ENCODE assay signal across 16 cellular contexts in genomic region chr10:121526040-121526790, GRCh38.
A peak's percentile ranks its signal among the peaks of the same experiment; 100 is the strongest.
DNase-seq lines count a peak whose midpoint lies in the region; ATAC-seq, FAIRE-seq and TF ChIP-seq lines count a peak whose summit lies in the region.
"Had no signal": no experiment of that assay in that cellular context is flagged by ENCODE, and none has a peak within 500 bp of the region (broad histone marks: within the 10 kb centered on the region; RNA-seq: fewer than 3 reads in every experiment).

No MANE protein-coding gene starts in this region.

- H3K79me2 ChIP-seq in GM23338 (replicated peaks; ENCODE audit: insufficient read depth) (peaks cover 100% of the 10 kb centered on the region), astrocyte (ENCODE audit: insufficient read depth, low read length) (no peaks in the 10 kb centered on the region)

- peaks cover 49% of the 10 kb centered on the region for H3K4me1 Mint-ChIP-seq in GM23338
- H3K4me1 Mint-ChIP-seq in astrocyte (ENCODE audit: low read depth, unreplicated experiment): peaks cover 57% of the 10 kb centered on the region

- H3K27ac Mint-ChIP-seq in GM23338 (peak overlapping the region; percentile 81), astrocyte (ENCODE audit: unreplicated experiment) (peak overlapping the region; percentile 95)
- H3K27ac Mint-ChIP-seq: T-cell had no signal

- H3K36me3 ChIP-seq in GM23338 (ENCODE audit: insufficient read depth): peaks cover 26% of the 10 kb centered on the region
- H3K36me3 ChIP-seq in astrocyte (ENCODE audit: insufficient read depth, low read length): no peaks in the 10 kb centered on the region

- H3K4me3 ChIP-seq in GM23338: no peak overlapping the region
- H3K4me3 ChIP-seq in astrocyte (ENCODE audit: insufficient read depth, low read depth, low read length): no peak overlapping the region
- no peak overlapping the region for H3K4me3 ChIP-seq in skin epidermis

- DNase-seq in GM23338 (ENCODE audit: low spot score) (no peak), astrocyte (ENCODE audit: low read depth) (no peak), Kasumi-1 (lab: John Stamatoyannopoulos, UW) (no peak)
- DNase-seq: activated effector memory CD4-positive, alpha-beta T cell treated with anti-CD3 and anti-CD28 coated beads, Interleukin-2, amount 50 U/mL, for 16 hours; effector memory CD4-positive, alpha-beta T cell; foreskin keratinocyte; mammary epithelial cell; NCI-H1694; NCI-H748 treated with DMSO at 0.1 percent for 48 hours; T-cell had no signal

- H3K36me3 Mint-ChIP-seq in GM23338 (ENCODE audit: low read depth): peaks cover 65% of the 10 kb centered on the region
- H3K36me3 Mint-ChIP-seq in astrocyte (ENCODE audit: low read depth, unreplicated experiment): peaks cover under 1% of the 10 kb centered on the region
- H3K36me3 Mint-ChIP-seq: T-cell had no signal

- H3K9ac ChIP-seq in astrocyte (ENCODE audit: low read length): no peak overlapping the region

- H3K9me3 ChIP-seq in astrocyte (ENCODE audit: insufficient read depth, low read depth, low read length): no peaks in the 10 kb centered on the region

- H3K4me1 ChIP-seq in GM23338 (ENCODE audit: insufficient read depth) (peaks cover 40% of the 10 kb centered on the region), astrocyte (ENCODE audit: insufficient read depth, low read length) (peaks cover 12% of the 10 kb centered on the region)

- FAIRE-seq in astrocyte (lab: Jason Lieb, UNC): no peak

- H3F3A ChIP-seq in GM23338 (replicated peaks; ENCODE audit: low read depth): no peaks in the 10 kb centered on the region

- H3K4me2 ChIP-seq in GM23338 (no peak overlapping the region), astrocyte (ENCODE audit: low read length) (no peak overlapping the region)

- peaks cover 4% of the 10 kb centered on the region for H3K27me3 Mint-ChIP-seq in GM23338 (ENCODE audit: insufficient read depth, low read depth, poor library complexity)
- no peaks in the 10 kb centered on the region for H3K27me3 Mint-ChIP-seq in astrocyte (ENCODE audit: low read depth, unreplicated experiment)
- H3K27me3 Mint-ChIP-seq: T-cell had no signal

- H3K9me2 ChIP-seq in GM23338 (ENCODE audit: insufficient read depth): no peaks in the 10 kb centered on the region

- no peak for ATAC-seq in GM23338
- no peak for ATAC-seq in HG03439 (IDR thresholded peaks at IDR 0.05; ENCODE audit: unreplicated experiment)
- ATAC-seq in HG02938 (IDR thresholded peaks at IDR 0.05; ENCODE audit: unreplicated experiment): no peak
- ATAC-seq in GM18502 (IDR thresholded peaks at IDR 0.05; ENCODE audit: poor library complexity, unreplicated experiment): no peak
- ATAC-seq: foreskin keratinocyte, T-cell had no signal

- H3K27me3 ChIP-seq in GM23338 (ENCODE audit: insufficient read depth) (no peaks in the 10 kb centered on the region), astrocyte (ENCODE audit: insufficient read depth, low read length) (peaks cover 2% of the 10 kb centered on the region), layer of hippocampus (ENCODE audit: control insufficient read depth, insufficient read depth, low read length) (no peaks in the 10 kb centered on the region)
- H3K27me3 ChIP-seq: foreskin keratinocyte had no signal

- no peak overlapping the region for H2AFZ ChIP-seq in GM23338
- H2AFZ ChIP-seq in astrocyte (ENCODE audit: low read depth, low read length): no peak overlapping the region

- peaks cover 22% of the 10 kb centered on the region; the same call in 1 of the 2 replicates for H4K20me1 ChIP-seq in GM23338 (replicated peaks; ENCODE audit: insufficient read depth)
- H4K20me1 ChIP-seq in astrocyte (ENCODE audit: insufficient read depth, low read length): no peaks in the 10 kb centered on the region

- no peak overlapping the region for H3K4me3 Mint-ChIP-seq in GM23338
- no peak overlapping the region for H3K4me3 Mint-ChIP-seq in astrocyte (ENCODE audit: unreplicated experiment)
- H3K4me3 Mint-ChIP-seq: T-cell had no signal

- TF ChIP-seq CTCF in GM23338 (conservative IDR thresholded peaks at IDR 0.05; ENCODE audit: low read depth in 2 of 2) (no peak), astrocyte (IDR thresholded peaks at IDR 0.05; ENCODE audit: insufficient read depth, low read depth, low read length) (no peak)

- 0 out of 3 replicates have a peak, but pooled peaks cover 3% of the 10 kb centered on the region for H3K9me3 Mint-ChIP-seq in GM23338
- peaks cover 2% of the 10 kb centered on the region for H3K9me3 Mint-ChIP-seq in astrocyte (ENCODE audit: unreplicated experiment)

- H3K27ac ChIP-seq in GM23338 (ENCODE audit: low read depth) (peak overlapping the region; percentile 84), astrocyte (ENCODE audit: low read depth, low read length) (no peak overlapping the region), layer of hippocampus (ENCODE audit: low read depth, low read length) (peak overlapping the region; percentile 99), skin epidermis (peak overlapping the region in 14 of 21 experiments; percentile 25 to 84 (median 70))
- H3K27ac ChIP-seq: foreskin keratinocyte, RWPE1 had no signal

TF ChIP-seq in GM23338, 12 proteins besides CTCF, POLR2A, EP300 and RAD21:
- TF ChIP-seq ZNF114 (CRISPR knock-in tag; IDR thresholded peaks at IDR 0.05): no peak
